ENCODE assay signal across 31 cellular contexts in the genomic region with DNA sequence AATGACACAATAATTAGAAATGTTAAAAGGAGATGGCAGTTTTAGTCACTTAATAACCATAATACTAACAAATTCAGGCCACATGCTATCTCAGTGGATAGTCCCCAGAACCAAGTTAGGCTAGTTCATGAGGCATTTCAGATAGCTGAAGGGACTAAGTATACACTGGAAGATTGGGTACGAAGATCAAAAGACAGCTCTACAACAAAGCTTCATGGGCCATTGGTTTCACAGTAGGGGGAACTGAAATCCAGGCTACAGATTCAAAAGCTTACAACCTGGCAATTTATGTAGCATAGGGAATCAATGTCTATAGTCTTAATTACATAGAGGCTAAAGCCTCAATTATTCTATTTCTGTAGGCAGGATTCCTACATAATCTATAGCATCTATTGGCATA.
"Had no signal": no experiment of that assay in that cellular context is flagged by ENCODE, and none has a peak within 500 bp of the region (broad histone marks: within the 10 kb centered on the region; RNA-seq: fewer than 3 reads in every experiment).

No MANE protein-coding gene starts in this region.

- H3K4me3 ChIP-seq: coronary artery, dorsolateral prefrontal cortex had no signal

- DNase-seq: activated B cell treated with CpG ODN at 0.5 μM for 24 hours; activated CD4-positive, alpha-beta memory T cell treated with anti-CD3 and anti-CD28 coated beads for 36 hours; activated CD4-positive, alpha-beta T cell treated with anti-CD3 and anti-CD28 coated beads, Interleukin-2, amount 10 ng/mL, durations not matched to agents 24 days and 14 days; activated CD8-positive, alpha-beta memory T cell treated with anti-CD3 and anti-CD28 coated beads, Interleukin-2, amount 10 ng/mL, durations not matched to agents 7 days and 5 days; activated CD8-positive, alpha-beta memory T cell treated with anti-CD3 and anti-CD28 coated beads, Interleukin-2, amount 50 U/mL, for 4 hours; activated CD8-positive, alpha-beta T cell treated with anti-CD3 and anti-CD28 coated beads, Interleukin-2, amount 10 ng/mL, durations not matched to agents 7 days and 5 days; activated effector memory CD4-positive, alpha-beta T cell treated with Interleukin-2 at 50 U/mL for 16 hours; activated gamma-delta T cell treated with Interleukin-2 at 50 U/mL for 16 hours; activated naive CD4-positive, alpha-beta T cell treated with anti-CD3 and anti-CD28 coated beads, Interleukin-2, amount 50 U/mL, for 16 hours; activated naive CD4-positive, alpha-beta T cell treated with Interleukin-2 at 50 U/mL for 16 hours; activated T-cell treated with anti-CD3 and anti-CD28 coated beads, Interleukin-2, amount 50 U/mL, for 1 hour; activated T-cell treated with anti-CD3 and anti-CD28 coated beads, Interleukin-2, amount 50 U/mL, for 72 hours; amniotic stem cell; anterior cingulate cortex; brain microvascular endothelial cell; dorsolateral prefrontal cortex; effector memory CD8-positive, alpha-beta T cell; erythroblast; foreskin fibroblast; head of caudate nucleus; T-helper 1 cell; T-helper 17 cell; T1000; WERI-Rb-1 had no signal

- H3K4me1 Mint-ChIP-seq: activated B cell treated with CpG ODN at 0.5 μM for 24 hours; activated CD4-positive, alpha-beta T cell treated with anti-CD3 and anti-CD28 coated beads, Interleukin-2, amount 10 ng/mL, durations not matched to agents 24 days and 14 days; activated CD8-positive, alpha-beta memory T cell treated with anti-CD3 and anti-CD28 coated beads, Interleukin-2, amount 10 ng/mL, durations not matched to agents 7 days and 5 days; activated T-helper 17 cell treated with anti-CD3 and anti-CD28 coated beads, Interleukin-2, amount 50 U/mL, for 72 hours; central memory CD8-positive, alpha-beta T cell; T-helper 17 cell had no signal

- H3K9me3 Mint-ChIP-seq: activated CD4-positive, alpha-beta memory T cell treated with anti-CD3 and anti-CD28 coated beads for 36 hours; activated CD4-positive, alpha-beta T cell treated with anti-CD3 and anti-CD28 coated beads, Interleukin-2, amount 10 ng/mL, durations not matched to agents 24 days and 14 days; activated T-cell treated with anti-CD3 and anti-CD28 coated beads, Interleukin-2, amount 50 U/mL, for 72 hours; activated T-helper 17 cell treated with anti-CD3 and anti-CD28 coated beads, Interleukin-2, amount 50 U/mL, for 72 hours; central memory CD8-positive, alpha-beta T cell; dendritic cell treated with granulocyte-macrophage colony-stimulating factor and Interleukin-4, amounts not matched to agents 40 ng/mL and 50 ng/mL, for 4 days; effector memory CD8-positive, alpha-beta T cell; T-helper 2 cell treated with Interferon-gamma antibody and Interleukin-4, amounts not matched to agents 5 μg/mL and 100 μg/mL, for 36 hours had no signal

- ATAC-seq: activated CD4-positive, CD25-positive, alpha-beta regulatory T cell treated with anti-CD3 and anti-CD28 coated beads, Interleukin-2, amount 50 U/mL, for 24 hours; activated CD8-positive, alpha-beta memory T cell treated with anti-CD3 and anti-CD28 coated beads, Interleukin-2, amount 10 ng/mL, durations not matched to agents 7 days and 5 days; activated CD8-positive, alpha-beta T cell treated with anti-CD3 and anti-CD28 coated beads, Interleukin-2, amount 10 ng/mL, durations not matched to agents 7 days and 5 days; activated T-cell treated with anti-CD3 and anti-CD28 coated beads, Interleukin-2, amount 50 U/mL, for 72 hours; activated T-helper 17 cell treated with anti-CD3 and anti-CD28 coated beads, Interleukin-2, amount 50 U/mL, for 72 hours; effector memory CD8-positive, alpha-beta T cell; T-helper 17 cell had no signal

- H3K36me3 Mint-ChIP-seq: activated CD4-positive, alpha-beta memory T cell treated with anti-CD3 and anti-CD28 coated beads for 36 hours; activated CD8-positive, alpha-beta memory T cell treated with anti-CD3 and anti-CD28 coated beads, Interleukin-2, amount 10 ng/mL, durations not matched to agents 7 days and 5 days; activated naive CD8-positive, alpha-beta T cell had no signal

- H3K27me3 Mint-ChIP-seq: activated CD4-positive, alpha-beta T cell treated with anti-CD3 and anti-CD28 coated beads, Interleukin-2, amount 10 ng/mL, durations not matched to agents 24 days and 14 days; dendritic cell treated with granulocyte-macrophage colony-stimulating factor and Interleukin-4, amounts not matched to agents 40 ng/mL and 50 ng/mL, for 4 days had no signal

- H3K27me3 ChIP-seq: brain microvascular endothelial cell, dorsolateral prefrontal cortex had no signal

- H3K27ac ChIP-seq: brain microvascular endothelial cell, coronary artery, dorsolateral prefrontal cortex, WERI-Rb-1 had no signal

- H3K27ac Mint-ChIP-seq: activated B cell treated with CpG ODN at 0.5 μM for 24 hours; activated CD4-positive, alpha-beta memory T cell treated with anti-CD3 and anti-CD28 coated beads for 36 hours; activated CD4-positive, alpha-beta T cell treated with anti-CD3 and anti-CD28 coated beads, Interleukin-2, amount 10 ng/mL, durations not matched to agents 24 days and 14 days; activated CD8-positive, alpha-beta memory T cell treated with anti-CD3 and anti-CD28 coated beads, Interleukin-2, amount 10 ng/mL, durations not matched to agents 7 days and 5 days; activated CD8-positive, alpha-beta T cell treated with anti-CD3 and anti-CD28 coated beads, Interleukin-2, amount 10 ng/mL, durations not matched to agents 7 days and 5 days; activated naive CD8-positive, alpha-beta T cell; activated T-cell treated with anti-CD3 and anti-CD28 coated beads, Interleukin-2, amount 50 U/mL, for 72 hours; activated T-helper 17 cell treated with anti-CD3 and anti-CD28 coated beads, Interleukin-2, amount 50 U/mL, for 72 hours; dendritic cell treated with granulocyte-macrophage colony-stimulating factor and Interleukin-4, amounts not matched to agents 40 ng/mL and 50 ng/mL, for 4 days; effector memory CD8-positive, alpha-beta T cell; T-helper 17 cell; T-helper 2 cell treated with Interferon-gamma antibody and Interleukin-4, amounts not matched to agents 5 μg/mL and 100 μg/mL, for 36 hours had no signal

- H3K4me3 Mint-ChIP-seq: activated B cell treated with CpG ODN at 0.5 μM for 24 hours; activated CD4-positive, alpha-beta memory T cell treated with anti-CD3 and anti-CD28 coated beads for 36 hours; activated CD4-positive, alpha-beta T cell treated with anti-CD3 and anti-CD28 coated beads, Interleukin-2, amount 10 ng/mL, durations not matched to agents 24 days and 14 days; activated CD8-positive, alpha-beta memory T cell treated with anti-CD3 and anti-CD28 coated beads, Interleukin-2, amount 10 ng/mL, durations not matched to agents 7 days and 5 days; activated CD8-positive, alpha-beta T cell treated with anti-CD3 and anti-CD28 coated beads, Interleukin-2, amount 10 ng/mL, durations not matched to agents 7 days and 5 days; activated naive CD8-positive, alpha-beta T cell; activated T-cell treated with anti-CD3 and anti-CD28 coated beads, Interleukin-2, amount 50 U/mL, for 72 hours; activated T-helper 17 cell treated with anti-CD3 and anti-CD28 coated beads, Interleukin-2, amount 50 U/mL, for 72 hours; central memory CD8-positive, alpha-beta T cell; dendritic cell treated with granulocyte-macrophage colony-stimulating factor and Interleukin-4, amounts not matched to agents 40 ng/mL and 50 ng/mL, for 4 days; effector memory CD8-positive, alpha-beta T cell; T-helper 17 cell; T-helper 2 cell treated with Interferon-gamma antibody and Interleukin-4, amounts not matched to agents 5 μg/mL and 100 μg/mL, for 36 hours had no signal

- H3K36me3 ChIP-seq: brain microvascular endothelial cell, WERI-Rb-1 had no signal
